ENCODE assay signal across 15 cellular contexts in genomic region chr4:158254328-158254727, GRCh38. TPM values are rescaled to one million over a fixed set of nuclear protein-coding genes. Genes with fewer than 3 reads are reported as not detected.
"Had no signal": no experiment of that assay in that cellular context is flagged by ENCODE, and none has a peak within 500 bp of the region (broad histone marks: within the 10 kb centered on the region; RNA-seq: fewer than 3 reads in every experiment).

No MANE protein-coding gene starts in this region.

- H3K36me3 ChIP-seq: brain microvascular endothelial cell, pancreas, sigmoid colon, stomach, thyroid gland had no signal

- H3K27me3 ChIP-seq: brain microvascular endothelial cell, heart right ventricle, pancreas, sigmoid colon, stomach, thyroid gland had no signal

- H3K27ac ChIP-seq: brain microvascular endothelial cell, epithelial cell of prostate, heart right ventricle, pancreas, sigmoid colon, stomach, thyroid gland had no signal

- H3K4me1 ChIP-seq: sigmoid colon, thyroid gland had no signal

- H3K9me3 ChIP-seq: heart right ventricle, pancreas, sigmoid colon, stomach, thyroid gland had no signal

- DNase-seq: activated CD4-positive, alpha-beta T cell treated with anti-CD3 and anti-CD28 coated beads, Interleukin-2, amount 10 ng/mL, durations not matched to agents 7 days and 5 days; activated CD8-positive, alpha-beta memory T cell treated with anti-CD3 and anti-CD28 coated beads, Interleukin-2, amount 50 U/mL, for 48 hours; activated gamma-delta T cell treated with Interleukin-2 at 50 U/mL for 16 hours; activated T-cell treated with anti-CD3 and anti-CD28 coated beads, Interleukin-2, amount 50 U/mL, for 72 hours; amniotic stem cell; brain microvascular endothelial cell; effector memory CD8-positive, alpha-beta T cell; heart right ventricle; naive B cell; pancreas; sigmoid colon; stimulated activated CD4-positive, alpha-beta T cell treated with anti-CD3 and anti-CD28 coated beads, Interleukin-1b, Interleukin-23, amount 100 ng/mL, for 48 hours; stomach; thyroid gland had no signal

- ATAC-seq: effector memory CD8-positive, alpha-beta T cell; pancreas had no signal

- H3K4me3 ChIP-seq: heart right ventricle, pancreas, sigmoid colon, stomach, thyroid gland had no signal

RNA-seq across cellular contexts. Expression of gene TMEM144, which starts 44.0 kb away (rescaled TPM):
- total RNA-seq: activated CD4-positive, alpha-beta T cell treated with anti-CD3 and anti-CD28 coated beads, Interleukin-2, amount 10 ng/mL, durations not matched to agents 7 days and 5 days had no signal
